In genomic region chr2:54940723-54941122, GRCh38 we compare ENCODE assay signal across 24 cellular contexts.
DNase-seq lines count a peak whose midpoint lies in the region; ATAC-seq and TF ChIP-seq lines count a peak whose summit lies in the region.
"Had no signal": no experiment of that assay in that cellular context is flagged by ENCODE, and none has a peak within 500 bp of the region (broad histone marks: within the 10 kb centered on the region; RNA-seq: fewer than 3 reads in every experiment).

No MANE protein-coding gene starts in this region.

- no peak overlapping the region for H3K4me3 ChIP-seq in epithelial cell of esophagus (ENCODE audit: low read length)
- H3K4me3 ChIP-seq: SJSA1 had no signal

- DNase-seq in AG08396 (ENCODE audit: low spot score), result peak; percentile 34
- peak; percentile 75 for DNase-seq in SK-MEL-5 (ENCODE audit: low read depth, low spot score)
- DNase-seq in epithelial cell of esophagus (ENCODE audit: low read depth), result peak; percentile 62
- no peak for DNase-seq in NCI-H187 treated with DMSO at 0.1 percent for 48 hours (lab: John Stamatoyannopoulos, UW)
- DNase-seq: Caco-2; CD8-positive, alpha-beta T cell; DMS79; EL; GF-D8; KBM-7; NCI-H2029 treated with DMSO at 0.1 percent for 48 hours; NCI-H446 treated with DMSO at 0.1 percent for 48 hours; NCI-H526; NCI-H82; NK-92 treated with Interleukin-12 subunit alpha and Interleukin-12 subunit beta, amount 100 ng/mL, for 24 hours; PC-3; Right ventricle myocardium superior; RPMI8226 had no signal

- no peak for TF ChIP-seq CTCF in epithelial cell of esophagus (IDR thresholded peaks at IDR 0.05; ENCODE audit: insufficient read depth, low read depth, low read length, missing control alignments)

- peak overlapping the region; percentile 30 for H3K27ac ChIP-seq in temporal lobe (ENCODE audit: low read depth, low read length)
- H3K27ac ChIP-seq: C4-2B, SJSA1 had no signal

- no peak for ATAC-seq in GM18861 (IDR thresholded peaks at IDR 0.05; ENCODE audit: unreplicated experiment)
- ATAC-seq in GM21825 (IDR thresholded peaks at IDR 0.05; ENCODE audit: unreplicated experiment), result no peak
- ATAC-seq: CD8-positive, alpha-beta T cell; HCT116; PC-3 had no signal

- in situ Hi-C loops in SK-MEL-5 (cut with HindIII; ENCODE audit: low pct_unique_long_range_greater_than_20kb, low sequenced_read_pairs), result no loop called here
